Comparison of ENCODE assay signal across 25 cellular contexts in the genomic region with DNA sequence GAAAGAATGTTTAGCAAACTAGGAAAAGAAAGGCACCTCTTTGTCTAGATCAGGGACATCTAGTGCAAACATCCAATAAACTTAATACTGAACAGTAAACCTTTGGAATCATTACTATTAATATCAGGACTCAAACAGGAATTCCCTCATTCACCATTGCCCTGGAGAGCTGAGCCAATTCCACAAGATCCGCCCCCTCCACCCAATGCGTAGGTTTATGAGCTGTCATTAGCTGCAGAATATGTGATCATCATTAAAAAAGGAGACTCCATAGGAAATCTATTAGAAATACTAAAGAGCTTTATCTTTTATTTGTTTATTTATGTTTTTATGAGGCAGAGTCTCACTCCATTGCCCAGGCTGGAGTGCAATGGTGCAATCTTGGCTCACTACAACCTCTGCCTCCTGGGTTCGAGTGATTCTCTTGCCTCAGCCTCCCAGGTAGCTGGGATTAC. TPM values are rescaled to one million over a fixed set of nuclear protein-coding genes. Genes with fewer than 3 reads are reported as not detected.
"Had no signal": no experiment of that assay in that cellular context is flagged by ENCODE, and none has a peak within 500 bp of the region (broad histone marks: within the 10 kb centered on the region; RNA-seq: fewer than 3 reads in every experiment).

No MANE protein-coding gene starts in this region.

- DNase-seq: activated B cell treated with CpG ODN at 0.5 μM for 24 hours; activated CD4-positive, alpha-beta memory T cell treated with anti-CD3 and anti-CD28 coated beads for 36 hours; activated CD4-positive, alpha-beta T cell treated with anti-CD3 and anti-CD28 coated beads for 4 hours; activated naive CD4-positive, alpha-beta T cell; activated naive CD8-positive, alpha-beta T cell treated with anti-CD3 and anti-CD28 coated beads for 36 hours; activated T-cell treated with anti-CD3 and anti-CD28 coated beads for 4 hours; amniotic stem cell; dermis blood vessel endothelial cell; effector memory CD4-positive, alpha-beta T cell; esophagus squamous epithelium; stimulated activated CD4-positive, alpha-beta T cell treated with anti-CD3 and anti-CD28 coated beads, Interleukin-4, amount 100 ng/mL, for 24 hours; thyroid gland; uterus had no signal

- FAIRE-seq: endothelial cell of umbilical vein, keratinocyte, pancreas had no signal

- H3K27ac ChIP-seq: esophagus squamous epithelium, neutrophil, thyroid gland, uterus had no signal

- ATAC-seq: activated T-helper 17 cell treated with anti-CD3 and anti-CD28 coated beads, Interleukin-2, amount 50 U/mL, for 72 hours; left lobe of liver; natural killer cell treated with Interleukin-12 subunit alpha and Interleukin-12 subunit beta and Interleukin-15 and Interleukin-18, amount 100 ng/mL, for 72 hours; sciatic nerve; stimulated activated effector memory CD8-positive, alpha-beta T cell treated with anti-CD3 and anti-CD28 coated beads, Interleukin-12 subunit alpha, Interleukin-12 subunit beta, amount 100 ng/mL, for 72 hours had no signal

- H3K4me3 ChIP-seq: esophagus squamous epithelium, lung, pancreas, thyroid gland, uterus had no signal

- H3K36me3 ChIP-seq: esophagus squamous epithelium, neutrophil, pancreas, thyroid gland, uterus had no signal

- H3K4me1 ChIP-seq: pancreas had no signal

- H3K9me3 ChIP-seq: esophagus squamous epithelium, neutrophil, pancreas, thyroid gland, uterus had no signal

RNA-seq across cellular contexts. Expression of a gene that starts 5.5 kb away (rescaled TPM):
- total RNA-seq: activated naive CD8-positive, alpha-beta T cell treated with anti-CD3 and anti-CD28 coated beads for 36 hours; esophagus squamous epithelium; glomerular endothelial cell; left lobe of liver; natural killer cell treated with Interleukin-12 subunit alpha and Interleukin-12 subunit beta and Interleukin-15 and Interleukin-18, amount 100 ng/mL, for 72 hours; pancreas; sciatic nerve; thyroid gland had no signal

RNA-seq across cellular contexts. Expression of a gene that starts 51.0 kb away (rescaled TPM):
- total RNA-seq: activated B cell treated with CpG ODN at 0.5 μM for 24 hours; activated CD4-positive, alpha-beta memory T cell treated with anti-CD3 and anti-CD28 coated beads for 36 hours; activated naive CD8-positive, alpha-beta T cell treated with anti-CD3 and anti-CD28 coated beads for 36 hours; activated T-helper 17 cell treated with anti-CD3 and anti-CD28 coated beads, Interleukin-2, amount 50 U/mL, for 72 hours; chondrocyte; dermis blood vessel endothelial cell; endothelial cell of umbilical vein; esophagus squamous epithelium; glomerular endothelial cell; left lobe of liver; lung; natural killer cell treated with Interleukin-12 subunit alpha and Interleukin-12 subunit beta and Interleukin-15 and Interleukin-18, amount 100 ng/mL, for 72 hours; pancreas; sciatic nerve; thyroid gland; uterus had no signal
